In the genomic region with DNA sequence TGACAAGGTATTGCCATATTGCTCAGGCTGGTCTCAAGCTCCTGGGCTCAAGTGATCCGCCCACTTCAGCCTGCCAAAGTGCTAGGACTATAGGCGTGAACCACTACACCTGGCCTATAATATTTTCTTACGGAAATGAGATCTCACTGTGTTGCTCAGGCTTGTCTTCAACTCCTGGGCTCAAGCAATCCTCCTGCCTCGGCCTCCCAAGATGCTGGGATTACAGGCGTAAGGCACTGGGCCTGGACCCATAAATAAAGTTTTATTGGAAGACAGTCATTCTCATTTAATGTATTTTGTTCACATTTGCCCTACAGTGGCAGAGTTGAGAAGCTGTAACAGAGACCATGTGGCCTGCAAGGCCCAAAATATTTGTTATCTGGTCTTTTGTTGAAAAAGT, we compare ENCODE assay signal across 12 cellular contexts.
DNase-seq lines count a peak whose midpoint lies in the region; ATAC-seq and TF ChIP-seq lines count a peak whose summit lies in the region.
"Had no signal": no experiment of that assay in that cellular context is flagged by ENCODE, and none has a peak within 500 bp of the region (broad histone marks: within the 10 kb centered on the region; RNA-seq: fewer than 3 reads in every experiment).

No MANE protein-coding gene starts in this region.

- H3K4me3 Mint-ChIP-seq in activated naive CD4-positive, alpha-beta T cell treated with anti-CD3 and anti-CD28 coated beads, Interleukin-2, amount 50 U/mL, for 24 hours: no peak overlapping the region
- H3K4me3 Mint-ChIP-seq in stimulated activated memory B cell treated with anti-CD40 and anti-IgM and Interleukin-4, amounts not matched to agents 10 μg/mL and 1 μg/mL and 100 μg/mL, for 72 hours: no peak overlapping the region

- TF ChIP-seq CTCF in VCaP (conservative IDR thresholded peaks at IDR 0.05): no peak

- H3K36me3 ChIP-seq in iPS-18a (ENCODE audit: control insufficient read depth, low read depth, low read length) (no peaks in the 10 kb centered on the region), thymus (ENCODE audit: control insufficient read depth, insufficient read depth) (peaks cover 9% of the 10 kb centered on the region)
- H3K36me3 ChIP-seq: gastrocnemius medialis, HAP-1 had no signal

- H3K9ac ChIP-seq in iPS-18a (ENCODE audit: low read length): peak overlapping the region; percentile 89

- no peak for DNase-seq in activated naive CD4-positive, alpha-beta T cell (lab: John Stamatoyannopoulos, UW)
- DNase-seq in NCI-H146 (lab: John Stamatoyannopoulos, UW): no peak
- DNase-seq: gastrocnemius medialis, T-helper 9 cell had no signal

- H3K27me3 Mint-ChIP-seq in activated naive CD4-positive, alpha-beta T cell treated with anti-CD3 and anti-CD28 coated beads, Interleukin-2, amount 50 U/mL, for 24 hours: no peaks in the 10 kb centered on the region
- H3K27me3 Mint-ChIP-seq in stimulated activated memory B cell treated with anti-CD40 and anti-IgM and Interleukin-4, amounts not matched to agents 10 μg/mL and 1 μg/mL and 100 μg/mL, for 72 hours: no peaks in the 10 kb centered on the region

- H3K27ac ChIP-seq in VCaP: peak overlapping the region; percentile 73
- H3K27ac ChIP-seq in iPS-18a (ENCODE audit: low read length): no peak overlapping the region
- peak overlapping the region; percentile 15 for H3K27ac ChIP-seq in thymus (ENCODE audit: low read depth)
- H3K27ac ChIP-seq: gastrocnemius medialis had no signal

- no peaks in the 10 kb centered on the region for H3K27me3 ChIP-seq in iPS-18a (ENCODE audit: control insufficient read depth, insufficient read depth, low read length)
- no peaks in the 10 kb centered on the region for H3K27me3 ChIP-seq in thymus (ENCODE audit: control insufficient read depth, insufficient read depth)
- H3K27me3 ChIP-seq: gastrocnemius medialis had no signal

- H3K4me1 Mint-ChIP-seq in activated naive CD4-positive, alpha-beta T cell treated with anti-CD3 and anti-CD28 coated beads, Interleukin-2, amount 50 U/mL, for 24 hours: peaks cover 78% of the 10 kb centered on the region
- peaks cover 22% of the 10 kb centered on the region for H3K4me1 Mint-ChIP-seq in stimulated activated memory B cell treated with anti-CD40 and anti-IgM and Interleukin-4, amounts not matched to agents 10 μg/mL and 1 μg/mL and 100 μg/mL, for 72 hours

- no peak overlapping the region for H3K4me3 ChIP-seq in iPS-18a (ENCODE audit: low read length)
- no peak overlapping the region for H3K4me3 ChIP-seq in thymus (ENCODE audit: low read length)
- H3K4me3 ChIP-seq: gastrocnemius medialis, HAP-1 had no signal

- WGBS in thymus: 96% methylated on average over 5 of the region's 5 CpGs

- ATAC-seq in stimulated activated memory B cell treated with anti-CD40 and anti-IgM and Interleukin-4, amounts not matched to agents 10 μg/mL and 1 μg/mL and 100 μg/mL, for 72 hours: no peak
- no peak for ATAC-seq in HG03045 (IDR thresholded peaks at IDR 0.05; ENCODE audit: unreplicated experiment)
- ATAC-seq: gastrocnemius medialis, Right ventricle myocardium inferior had no signal

- H3K9me3 ChIP-seq in iPS-18a (ENCODE audit: control insufficient read depth, low read depth, low read length): peaks cover 5% of the 10 kb centered on the region
- H3K9me3 ChIP-seq in thymus (ENCODE audit: control insufficient read depth): no peaks in the 10 kb centered on the region
- H3K9me3 ChIP-seq: gastrocnemius medialis had no signal

- H3K27ac Mint-ChIP-seq in activated naive CD4-positive, alpha-beta T cell treated with anti-CD3 and anti-CD28 coated beads, Interleukin-2, amount 50 U/mL, for 24 hours: peak overlapping the region; percentile 35
- H3K27ac Mint-ChIP-seq in stimulated activated memory B cell treated with anti-CD40 and anti-IgM and Interleukin-4, amounts not matched to agents 10 μg/mL and 1 μg/mL and 100 μg/mL, for 72 hours: no peak overlapping the region

- H3K9me3 Mint-ChIP-seq in activated naive CD4-positive, alpha-beta T cell treated with anti-CD3 and anti-CD28 coated beads, Interleukin-2, amount 50 U/mL, for 24 hours: peaks cover 7% of the 10 kb centered on the region
- peaks cover 6% of the 10 kb centered on the region for H3K9me3 Mint-ChIP-seq in stimulated activated memory B cell treated with anti-CD40 and anti-IgM and Interleukin-4, amounts not matched to agents 10 μg/mL and 1 μg/mL and 100 μg/mL, for 72 hours

- peaks cover 21% of the 10 kb centered on the region for H3K36me3 Mint-ChIP-seq in activated naive CD4-positive, alpha-beta T cell treated with anti-CD3 and anti-CD28 coated beads, Interleukin-2, amount 50 U/mL, for 24 hours
- peaks cover 40% of the 10 kb centered on the region for H3K36me3 Mint-ChIP-seq in stimulated activated memory B cell treated with anti-CD40 and anti-IgM and Interleukin-4, amounts not matched to agents 10 μg/mL and 1 μg/mL and 100 μg/mL, for 72 hours

- H3K4me1 ChIP-seq in iPS-18a (ENCODE audit: control insufficient read depth, low read depth, low read length) (peaks cover 28% of the 10 kb centered on the region), thymus (ENCODE audit: control insufficient read depth, insufficient read depth, low read length) (peaks cover 8% of the 10 kb centered on the region)
